ENCODE assay signal across 2 cellular contexts in genomic region chr10:126239844-126240243, GRCh38.
TF ChIP-seq lines count a peak whose summit lies in the region.

No MANE protein-coding gene starts in this region.

TF ChIP-seq in IMR-90, 13 proteins besides CTCF, POLR2A, EP300 and RAD21 (continued from another document):
- TF ChIP-seq ELK1 (IDR thresholded peaks at IDR 0.05; ENCODE audit: borderline replicate concordance, low read depth, low read length) = no peak
- TF ChIP-seq CEBPB (IDR thresholded peaks at IDR 0.05; ENCODE audit: low read depth, low read length) = no peak
- TF ChIP-seq MAZ (IDR thresholded peaks at IDR 0.05; ENCODE audit: borderline replicate concordance, low read depth, low read length) = no peak
- no peak for TF ChIP-seq BHLHE40 (IDR thresholded peaks at IDR 0.05; ENCODE audit: low read depth, low read length)

TF ChIP-seq in WTC11, 78 proteins besides CTCF, POLR2A, EP300 and RAD21 (continued from another document):
- TF ChIP-seq, protein P1, sequence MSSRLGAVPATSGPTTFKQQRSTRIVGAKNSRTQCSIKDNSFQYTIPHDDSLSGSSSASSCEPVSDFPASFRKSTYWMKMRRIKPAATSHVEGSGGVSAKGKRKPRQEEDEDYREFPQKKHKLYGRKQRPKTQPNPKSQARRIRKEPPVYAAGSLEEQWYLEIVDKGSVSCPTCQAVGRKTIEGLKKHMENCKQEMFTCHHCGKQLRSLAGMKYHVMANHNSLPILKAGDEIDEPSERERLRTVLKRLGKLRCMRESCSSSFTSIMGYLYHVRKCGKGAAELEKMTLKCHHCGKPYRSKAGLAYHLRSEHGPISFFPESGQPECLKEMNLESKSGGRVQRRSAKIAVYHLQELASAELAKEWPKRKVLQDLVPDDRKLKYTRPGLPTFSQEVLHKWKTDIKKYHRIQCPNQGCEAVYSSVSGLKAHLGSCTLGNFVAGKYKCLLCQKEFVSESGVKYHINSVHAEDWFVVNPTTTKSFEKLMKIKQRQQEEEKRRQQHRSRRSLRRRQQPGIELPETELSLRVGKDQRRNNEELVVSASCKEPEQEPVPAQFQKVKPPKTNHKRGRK (CRISPR knock-in tag; IDR thresholded peaks at IDR 0.05; ENCODE audit: borderline replicate concordance) = no peak
- TF ChIP-seq OVOL2 (CRISPR knock-in tag; IDR thresholded peaks at IDR 0.05; ENCODE audit: borderline replicate concordance) (no peak), TEAD1 (CRISPR knock-in tag; IDR thresholded peaks at IDR 0.05) (no peak), ZNF317 (CRISPR knock-in tag; IDR thresholded peaks at IDR 0.05; ENCODE audit: borderline replicate concordance, low read depth) (no peak), RORB (CRISPR knock-in tag; IDR thresholded peaks at IDR 0.05) (no peak), HMGA2 (CRISPR knock-in tag; IDR thresholded peaks at IDR 0.05) (no peak), NFYB (CRISPR knock-in tag; conservative IDR thresholded peaks at IDR 0.05; ENCODE audit: low read depth) (no peak), ELF4 (CRISPR knock-in tag; IDR thresholded peaks at IDR 0.05; ENCODE audit: low read depth) (no peak), MXD4 (CRISPR knock-in tag; IDR thresholded peaks at IDR 0.05; ENCODE audit: borderline replicate concordance) (no peak), GABPB1 (CRISPR knock-in tag; IDR thresholded peaks at IDR 0.05) (no peak), ZNF671 (CRISPR knock-in tag; IDR thresholded peaks at IDR 0.05) (no peak), CREB1 (CRISPR knock-in tag; IDR thresholded peaks at IDR 0.05) (no peak), ZNF219 (CRISPR knock-in tag; IDR thresholded peaks at IDR 0.05; ENCODE audit: borderline replicate concordance) (no peak), GTF2I (CRISPR knock-in tag; conservative IDR thresholded peaks at IDR 0.05) (no peak)
- TF ChIP-seq, protein P2, sequence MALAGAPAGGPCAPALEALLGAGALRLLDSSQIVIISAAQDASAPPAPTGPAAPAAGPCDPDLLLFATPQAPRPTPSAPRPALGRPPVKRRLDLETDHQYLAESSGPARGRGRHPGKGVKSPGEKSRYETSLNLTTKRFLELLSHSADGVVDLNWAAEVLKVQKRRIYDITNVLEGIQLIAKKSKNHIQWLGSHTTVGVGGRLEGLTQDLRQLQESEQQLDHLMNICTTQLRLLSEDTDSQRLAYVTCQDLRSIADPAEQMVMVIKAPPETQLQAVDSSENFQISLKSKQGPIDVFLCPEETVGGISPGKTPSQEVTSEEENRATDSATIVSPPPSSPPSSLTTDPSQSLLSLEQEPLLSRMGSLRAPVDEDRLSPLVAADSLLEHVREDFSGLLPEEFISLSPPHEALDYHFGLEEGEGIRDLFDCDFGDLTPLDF (CRISPR knock-in tag; IDR thresholded peaks at IDR 0.05) = no peak
